In the genomic region with DNA sequence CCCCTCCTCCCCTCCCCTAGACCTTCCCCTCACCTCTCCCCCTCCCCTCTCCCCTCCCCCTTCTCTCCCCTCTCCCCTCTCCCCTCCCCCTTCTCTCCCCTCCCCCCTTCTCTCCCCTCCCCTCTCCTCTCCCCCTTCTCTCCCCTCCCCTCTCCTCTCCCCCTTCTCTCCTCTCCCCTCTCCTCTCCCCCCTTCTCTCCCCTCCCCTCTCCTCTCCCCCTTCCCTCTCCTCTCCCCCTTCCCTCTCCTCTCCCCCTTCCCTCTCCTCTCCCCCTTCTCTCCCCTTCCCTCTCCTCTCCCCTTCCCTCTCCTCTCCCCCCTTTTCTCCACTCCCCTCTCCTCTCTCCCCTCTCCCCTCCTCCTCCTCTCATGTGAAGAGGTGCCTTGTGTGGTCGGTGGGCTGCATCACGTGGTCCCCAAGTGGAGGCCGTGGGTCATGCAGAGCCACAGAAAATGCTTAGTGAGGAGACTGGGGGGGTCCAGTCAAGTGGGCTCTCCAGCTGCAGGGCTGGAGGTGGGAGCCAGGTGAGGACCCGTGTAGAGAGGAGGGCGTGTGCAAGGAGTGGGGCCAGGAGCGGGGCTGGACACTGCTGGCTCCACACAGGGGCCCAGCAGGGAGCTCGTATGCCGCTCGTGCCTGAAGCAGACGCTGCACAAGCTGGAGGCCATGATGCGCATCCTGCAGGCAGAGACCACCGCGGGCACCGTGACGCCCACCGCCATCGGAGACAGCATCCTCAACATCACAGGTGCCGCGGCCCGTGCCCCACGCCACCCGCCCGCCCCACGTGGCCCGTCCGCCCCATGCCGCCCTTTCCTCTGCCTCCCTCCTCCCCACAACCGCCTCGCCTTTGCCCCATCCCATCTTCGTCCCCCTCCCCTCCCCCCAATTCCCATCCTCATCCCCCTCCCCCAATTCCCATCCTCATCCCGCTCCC, we compare ENCODE assay signal across 8 cellular contexts. TPM values are rescaled to one million over a fixed set of nuclear protein-coding genes. Genes with fewer than 3 reads are reported as not detected.
DNase-seq lines count a peak whose midpoint lies in the region; ATAC-seq and TF ChIP-seq lines count a peak whose summit lies in the region.
"Not testable (repeated sequence)": the region's sequence is repeated elsewhere in the genome, so short reads cannot be mapped to it uniquely, and the experiment has no call there.

No MANE protein-coding gene starts in this region.

- H3K4me3 ChIP-seq in Panc1 (ENCODE audit: low read depth in 2 of 2, low read length in 2 of 2); naive thymus-derived CD4-positive, alpha-beta T cell (ENCODE audit: low read length): not testable (repeated sequence)

- peak overlapping the region in 6 of 9 donors; percentile 38 to 86 (median 58) for H3K27ac Mint-ChIP-seq in naive thymus-derived CD4-positive, alpha-beta T cell
- peak overlapping the region; percentile 77 for H3K27ac Mint-ChIP-seq in stimulated activated effector memory CD8-positive, alpha-beta T cell treated with anti-CD3 and anti-CD28 coated beads, Interleukin-12 subunit alpha, Interleukin-12 subunit beta, amount 100 ng/mL, for 72 hours

- peak; percentile 88 for ATAC-seq in Panc1
- peak in 1 of 2 donors; percentile 87 for ATAC-seq in left cardiac atrium
- ATAC-seq in naive thymus-derived CD4-positive, alpha-beta T cell: peak; percentile 31
- peak; percentile 61 for ATAC-seq in stimulated activated effector memory CD8-positive, alpha-beta T cell treated with anti-CD3 and anti-CD28 coated beads, Interleukin-12 subunit alpha, Interleukin-12 subunit beta, amount 100 ng/mL, for 72 hours

- peak; percentile 4 for DNase-seq in ACHN
- DNase-seq in GM19238 (ENCODE audit: insufficient read length, low spot score): peak; percentile 5
- not testable (repeated sequence) for DNase-seq in Panc1 (ENCODE audit: low read depth, low spot score)
- peak; percentile 62 for DNase-seq in activated effector memory CD4-positive, alpha-beta T cell treated with anti-CD3 and anti-CD28 coated beads, Interleukin-2, amount 50 U/mL, for 16 hours
- peak; percentile 8 for DNase-seq in effector CD4-positive, alpha-beta T cell
- DNase-seq in left cardiac atrium: peak; percentile 20
- DNase-seq in naive thymus-derived CD4-positive, alpha-beta T cell: peak in 1 of 9 donors; percentile 8
- peak in 1 of 2 donors; percentile 46 for DNase-seq in stimulated activated effector memory CD8-positive, alpha-beta T cell treated with anti-CD3 and anti-CD28 coated beads, Interleukin-12 subunit alpha, Interleukin-12 subunit beta, amount 100 ng/mL, for 72 hours (ENCODE audit: low spot score in 2 of 2)

- POLR2A ChIA-PET in Panc1 (lab: Charles Lee); naive thymus-derived CD4-positive, alpha-beta T cell (lab: Charles Lee): not testable (repeated sequence)

- not testable (repeated sequence) for H3K27ac ChIP-seq in Panc1 (ENCODE audit: low read length); naive thymus-derived CD4-positive, alpha-beta T cell (ENCODE audit: low read depth, low read length)

- not testable (repeated sequence) for TF ChIP-seq CTCF in Panc1 (IDR thresholded peaks at IDR 0.05)

- CTCF ChIA-PET in Panc1 (lab: Charles Lee); naive thymus-derived CD4-positive, alpha-beta T cell (lab: Charles Lee): not testable (repeated sequence)

- not testable (repeated sequence) for H3K9me3 Mint-ChIP-seq in naive thymus-derived CD4-positive, alpha-beta T cell; stimulated activated effector memory CD8-positive, alpha-beta T cell treated with anti-CD3 and anti-CD28 coated beads, Interleukin-12 subunit alpha, Interleukin-12 subunit beta, amount 100 ng/mL, for 72 hours

- H3K36me3 Mint-ChIP-seq in naive thymus-derived CD4-positive, alpha-beta T cell; stimulated activated effector memory CD8-positive, alpha-beta T cell treated with anti-CD3 and anti-CD28 coated beads, Interleukin-12 subunit alpha, Interleukin-12 subunit beta, amount 100 ng/mL, for 72 hours: not testable (repeated sequence)

- not testable (repeated sequence) for H3K27me3 Mint-ChIP-seq in naive thymus-derived CD4-positive, alpha-beta T cell

- in situ Hi-C loops in ACHN (cut with HindIII; ENCODE audit: low pct_ligation_motif_present, low pct_unique_long_range_greater_than_20kb, low sequenced_read_pairs); Panc1 (cut with HindIII; ENCODE audit: low pct_unique_long_range_greater_than_20kb, low sequenced_read_pairs): not testable (repeated sequence)

- not testable (repeated sequence) for H3K36me3 ChIP-seq in Panc1 (ENCODE audit: control insufficient read depth, insufficient read depth, low read length); naive thymus-derived CD4-positive, alpha-beta T cell (ENCODE audit: control insufficient read depth in 2 of 3, insufficient read depth in 3 of 3, low read length in 3 of 3)

- H3K27me3 ChIP-seq in Panc1 (ENCODE audit: control insufficient read depth, insufficient read depth, low read length); naive thymus-derived CD4-positive, alpha-beta T cell (ENCODE audit: control insufficient read depth in 2 of 2, insufficient read depth in 2 of 2, low read length in 2 of 2): not testable (repeated sequence)

- H3K4me1 Mint-ChIP-seq in naive thymus-derived CD4-positive, alpha-beta T cell; stimulated activated effector memory CD8-positive, alpha-beta T cell treated with anti-CD3 and anti-CD28 coated beads, Interleukin-12 subunit alpha, Interleukin-12 subunit beta, amount 100 ng/mL, for 72 hours: not testable (repeated sequence)

- intact Hi-C loops in Panc1 (cut with micrococcal nuclease; ENCODE audit: unreplicated experiment); left cardiac atrium (cut with DNase I); naive thymus-derived CD4-positive, alpha-beta T cell (cut with micrococcal nuclease): not testable (repeated sequence)

- not testable (repeated sequence) for H3K4me3 Mint-ChIP-seq in naive thymus-derived CD4-positive, alpha-beta T cell; stimulated activated effector memory CD8-positive, alpha-beta T cell treated with anti-CD3 and anti-CD28 coated beads, Interleukin-12 subunit alpha, Interleukin-12 subunit beta, amount 100 ng/mL, for 72 hours

- not testable (repeated sequence) for H3K4me1 ChIP-seq in Panc1 (ENCODE audit: control insufficient read depth, insufficient read depth, low read length); naive thymus-derived CD4-positive, alpha-beta T cell (ENCODE audit: control insufficient read depth in 2 of 2, insufficient read depth in 2 of 2, low read length in 2 of 2)

- BruUV-seq in Panc1 (replicated peaks; lab: Mats Ljungman, UMichigan): not testable (repeated sequence)

- H3K9me3 ChIP-seq in Panc1 (ENCODE audit: control insufficient read depth, insufficient read depth, low read depth, low read length); naive thymus-derived CD4-positive, alpha-beta T cell (ENCODE audit: control insufficient read depth in 2 of 3, low read length in 3 of 3): not testable (repeated sequence)

RNA-seq across cellular contexts. Expression of a gene that starts 9.2 kb away (rescaled TPM):
- total RNA-seq in Panc1 (2021; ENCODE audit: unreplicated experiment) (126 TPM), left cardiac atrium (10 to 100 TPM; 52.2 to 56.3 TPM)
- 93.2 TPM for polyA plus RNA-seq in Panc1 (2012; ENCODE audit: insufficient read length)
- 100 to 1,000 TPM; 100 to 181 (median 141) TPM for total RNA-seq in naive thymus-derived CD4-positive, alpha-beta T cell
- 1 to 10 TPM; 1.6 to 6.4 TPM for polyA plus RNA-seq in naive thymus-derived CD4-positive, alpha-beta T cell

RNA-seq across cellular contexts. Expression of a gene that starts 46.8 kb away (rescaled TPM):
- total RNA-seq in Panc1 (2021; ENCODE audit: unreplicated experiment) (103 TPM), left cardiac atrium (100 to 1,000 TPM in 1 of 2 donors, 10 to 100 TPM in 1; 73.8 to 103 TPM)
- polyA plus RNA-seq in Panc1 (2012; ENCODE audit: insufficient read length): 73.7 TPM
- total RNA-seq in naive thymus-derived CD4-positive, alpha-beta T cell: 10 to 100 TPM; 50.6 to 79.4 (median 54.9) TPM
- 10 to 100 TPM; 28.6 to 44.5 TPM for polyA plus RNA-seq in naive thymus-derived CD4-positive, alpha-beta T cell
